ENCODE assay signal across 8 cellular contexts in genomic region chr3:33645060-33645841, GRCh38.
DNase-seq lines count a peak whose midpoint lies in the region; ATAC-seq and TF ChIP-seq lines count a peak whose summit lies in the region.

No MANE protein-coding gene starts in this region.

- peak overlapping the region; percentile 8 for H3K4me3 Mint-ChIP-seq in activated naive CD4-positive, alpha-beta T cell treated with anti-CD3 and anti-CD28 coated beads, Interleukin-2, amount 10 ng/mL, durations not matched to agents 7 days and 5 days
- no peak overlapping the region for H3K4me3 Mint-ChIP-seq in stimulated activated memory B cell treated with anti-CD40 and anti-IgM and Interleukin-4, amounts not matched to agents 10 μg/mL and 1 μg/mL and 100 μg/mL, for 72 hours

- H3K4me3 ChIP-seq in psoas muscle = peak overlapping the region; percentile 50

- ATAC-seq in Right ventricle myocardium superior (ENCODE audit: poor library complexity) (peak; percentile 79), psoas muscle (peak in 3 of 4 donors; percentile 40 to 83 (median 72))
- no peak for ATAC-seq in stimulated activated memory B cell treated with anti-CD40 and anti-IgM and Interleukin-4, amounts not matched to agents 10 μg/mL and 1 μg/mL and 100 μg/mL, for 72 hours

- CTCF ChIA-PET in activated naive CD4-positive, alpha-beta T cell treated with anti-CD3 and anti-CD28 coated beads, Interleukin-2, amount 10 ng/mL, durations not matched to agents 7 days and 5 days (lab: Charles Lee) = interaction anchor here (0.6 to 1.9 kb wide), 4 partner anchors 131 to 514 kb away, joined by 3 to 4 read pairs (median 3); no protein-coding TSS in a partner anchor

- no peak overlapping the region for H3K27ac Mint-ChIP-seq in activated naive CD4-positive, alpha-beta T cell treated with anti-CD3 and anti-CD28 coated beads, Interleukin-2, amount 10 ng/mL, durations not matched to agents 7 days and 5 days
- H3K27ac Mint-ChIP-seq in stimulated activated memory B cell treated with anti-CD40 and anti-IgM and Interleukin-4, amounts not matched to agents 10 μg/mL and 1 μg/mL and 100 μg/mL, for 72 hours = no peak overlapping the region

- peaks cover 10% of the 10 kb centered on the region for H3K4me1 ChIP-seq in psoas muscle

- peaks cover 0 to 23% of the 10 kb centered on the region in 2 donors for H3K36me3 ChIP-seq in psoas muscle (ENCODE audit: insufficient read depth in 1 of 2, low read depth in 1 of 2)

- peaks cover 7% of the 10 kb centered on the region for H3K36me3 Mint-ChIP-seq in activated naive CD4-positive, alpha-beta T cell treated with anti-CD3 and anti-CD28 coated beads, Interleukin-2, amount 10 ng/mL, durations not matched to agents 7 days and 5 days
- H3K36me3 Mint-ChIP-seq in stimulated activated memory B cell treated with anti-CD40 and anti-IgM and Interleukin-4, amounts not matched to agents 10 μg/mL and 1 μg/mL and 100 μg/mL, for 72 hours = peaks cover 8% of the 10 kb centered on the region

- no peaks in the 10 kb centered on the region for H3K9me3 ChIP-seq in psoas muscle

- H3K9me3 Mint-ChIP-seq in activated naive CD4-positive, alpha-beta T cell treated with anti-CD3 and anti-CD28 coated beads, Interleukin-2, amount 10 ng/mL, durations not matched to agents 7 days and 5 days = no peaks in the 10 kb centered on the region
- H3K9me3 Mint-ChIP-seq in stimulated activated memory B cell treated with anti-CD40 and anti-IgM and Interleukin-4, amounts not matched to agents 10 μg/mL and 1 μg/mL and 100 μg/mL, for 72 hours = no peaks in the 10 kb centered on the region

- no peaks in the 10 kb centered on the region for H3K27me3 Mint-ChIP-seq in activated naive CD4-positive, alpha-beta T cell treated with anti-CD3 and anti-CD28 coated beads, Interleukin-2, amount 10 ng/mL, durations not matched to agents 7 days and 5 days
- no peaks in the 10 kb centered on the region for H3K27me3 Mint-ChIP-seq in stimulated activated memory B cell treated with anti-CD40 and anti-IgM and Interleukin-4, amounts not matched to agents 10 μg/mL and 1 μg/mL and 100 μg/mL, for 72 hours

- in situ Hi-C loops in ACHN (cut with HindIII; ENCODE audit: low pct_ligation_motif_present, low pct_unique_long_range_greater_than_20kb, low sequenced_read_pairs) = no loop called here
- in situ Hi-C loops in GM13976 (cut with MboI; ENCODE audit: low sequenced_read_pairs, unreplicated experiment) = no loop called here

- H3K27ac ChIP-seq in psoas muscle = no peak overlapping the region

- TF ChIP-seq CTCF in psoas muscle (IDR thresholded peaks at IDR 0.05) (no peak), GM13976 (IDR thresholded peaks at IDR 0.05; ENCODE audit: borderline replicate concordance, control extremely low read depth, extremely low read depth, insufficient read depth, missing control alignments) (no peak)

- intact Hi-C loops in Right ventricle myocardium superior (cut with DNase I) = no loop called here
- intact Hi-C loops in psoas muscle (cut with DNase I) = no loop called here

- H3K27me3 ChIP-seq in psoas muscle (ENCODE audit: insufficient read depth in 3 of 3, low read length in 2 of 3) = no peaks in the 10 kb centered on the region

- WGBS in psoas muscle, 3 donors = 44 to 65% (median 49%) methylated on average over 5 of the region's 5 CpGs

- H3K4me1 Mint-ChIP-seq in activated naive CD4-positive, alpha-beta T cell treated with anti-CD3 and anti-CD28 coated beads, Interleukin-2, amount 10 ng/mL, durations not matched to agents 7 days and 5 days = peaks cover 9% of the 10 kb centered on the region
- peaks cover 9% of the 10 kb centered on the region for H3K4me1 Mint-ChIP-seq in stimulated activated memory B cell treated with anti-CD40 and anti-IgM and Interleukin-4, amounts not matched to agents 10 μg/mL and 1 μg/mL and 100 μg/mL, for 72 hours

- peak; percentile 55 for DNase-seq in ACHN
- peak; percentile 15 for DNase-seq in NCI-H1105 (lab: John Stamatoyannopoulos, UW)
- peak; percentile 50 for DNase-seq in activated naive CD4-positive, alpha-beta T cell treated with anti-CD3 and anti-CD28 coated beads, Interleukin-2, amount 10 ng/mL, durations not matched to agents 7 days and 5 days
- no peak for DNase-seq in Right ventricle myocardium superior
- no peak for DNase-seq in psoas muscle
- DNase-seq in effector CD8-positive, alpha-beta T cell (lab: John Stamatoyannopoulos, UW) = no peak
- no peak for DNase-seq in GM13976 (ENCODE audit: low spot score)

Comparison
In these comparisons a context has a peak if more than half of its experiments do, and no peak if none do; other contexts are left out.
1. DNase-seq: peak in ACHN (single experiment), NCI-H1105 (single experiment) and activated naive CD4-positive, alpha-beta T cell treated with anti-CD3 and anti-CD28 coated beads, Interleukin-2, amount 10 ng/mL, durations not matched to agents 7 days and 5 days (single experiment); none in Right ventricle myocardium superior (single experiment), psoas muscle (0 of 2), effector CD8-positive, alpha-beta T cell (single experiment) and GM13976 (single experiment).